ENCODE assay signal across 33 cellular contexts in genomic region chr22:17523925-17524324, GRCh38. TPM values are rescaled to one million over a fixed set of nuclear protein-coding genes. Genes with fewer than 3 reads are reported as not detected.
"Had no signal": no experiment of that assay in that cellular context is flagged by ENCODE, and none has a peak within 500 bp of the region (broad histone marks: within the 10 kb centered on the region; RNA-seq: fewer than 3 reads in every experiment).

No MANE protein-coding gene starts in this region.

- ATAC-seq: activated naive CD4-positive, alpha-beta T cell treated with anti-CD3 and anti-CD28 coated beads, Interleukin-2, amount 50 U/mL, for 72 hours; activated T-cell treated with anti-CD3 and anti-CD28 coated beads, Interleukin-2, amount 50 U/mL, for 72 hours; foreskin keratinocyte; gastrocnemius medialis had no signal

- H3K4me3 Mint-ChIP-seq: activated CD4-positive, alpha-beta memory T cell treated with anti-CD3 and anti-CD28 coated beads, Interleukin-2, amount 10 ng/mL, durations not matched to agents 7 days and 5 days; activated CD4-positive, alpha-beta T cell treated with anti-CD3 and anti-CD28 coated beads, Interleukin-2, amount 10 ng/mL, durations not matched to agents 7 days and 5 days; activated naive CD4-positive, alpha-beta T cell treated with anti-CD3 and anti-CD28 coated beads, Interleukin-2, amount 10 ng/mL, durations not matched to agents 7 days and 5 days; activated naive CD8-positive, alpha-beta T cell treated with anti-CD3 and anti-CD28 coated beads, Interleukin-2, amount 10 ng/mL, durations not matched to agents 7 days and 5 days; activated T-cell treated with anti-CD3 and anti-CD28 coated beads, Interleukin-2, amount 50 U/mL, for 24 hours; activated T-cell treated with anti-CD3 and anti-CD28 coated beads, Interleukin-2, amount 50 U/mL, for 72 hours; brain; dendritic cell treated with granulocyte-macrophage colony-stimulating factor and Interleukin-4, amounts not matched to agents 40 ng/mL and 50 ng/mL, for 4 days; endodermal cell had no signal

- H3K9me3 ChIP-seq: ascending aorta, breast epithelium, esophagus muscularis mucosa, gastrocnemius medialis had no signal

- H3K9me3 Mint-ChIP-seq: activated CD4-positive, alpha-beta memory T cell treated with anti-CD3 and anti-CD28 coated beads, Interleukin-2, amount 10 ng/mL, durations not matched to agents 7 days and 5 days; activated CD4-positive, alpha-beta T cell treated with anti-CD3 and anti-CD28 coated beads, Interleukin-2, amount 10 ng/mL, durations not matched to agents 7 days and 5 days; activated naive CD4-positive, alpha-beta T cell treated with anti-CD3 and anti-CD28 coated beads, Interleukin-2, amount 10 ng/mL, durations not matched to agents 7 days and 5 days; activated naive CD4-positive, alpha-beta T cell treated with anti-CD3 and anti-CD28 coated beads, Interleukin-2, amount 50 U/mL, for 72 hours; activated naive CD8-positive, alpha-beta T cell treated with anti-CD3 and anti-CD28 coated beads, Interleukin-2, amount 10 ng/mL, durations not matched to agents 7 days and 5 days; activated T-cell treated with anti-CD3 and anti-CD28 coated beads, Interleukin-2, amount 50 U/mL, for 24 hours; activated T-cell treated with anti-CD3 and anti-CD28 coated beads, Interleukin-2, amount 50 U/mL, for 72 hours; brain; dendritic cell treated with granulocyte-macrophage colony-stimulating factor and Interleukin-4, amounts not matched to agents 40 ng/mL and 50 ng/mL, for 4 days; endodermal cell had no signal

- H3K27ac ChIP-seq: ascending aorta, breast epithelium, cardiac muscle cell, coronary artery, dorsolateral prefrontal cortex, esophagus muscularis mucosa, foreskin keratinocyte, gastrocnemius medialis had no signal

- DNase-seq: activated CD4-positive, alpha-beta memory T cell treated with anti-CD3 and anti-CD28 coated beads, Interleukin-2, amount 10 ng/mL, durations not matched to agents 7 days and 5 days; activated CD4-positive, alpha-beta T cell treated with anti-CD3 and anti-CD28 coated beads for 1 hour; activated CD4-positive, alpha-beta T cell treated with anti-CD3 and anti-CD28 coated beads for 4 hours; activated CD4-positive, alpha-beta T cell treated with anti-CD3 and anti-CD28 coated beads, Interleukin-2, amount 10 ng/mL, durations not matched to agents 7 days and 5 days; activated CD4-positive, alpha-beta T cell treated with anti-CD3 and anti-CD28 coated beads, Interleukin-2, amount 50 U/mL, for 4 hours; activated CD8-positive, alpha-beta memory T cell treated with anti-CD3 and anti-CD28 coated beads, Interleukin-2, amount 50 U/mL, for 48 hours; activated gamma-delta T cell; activated naive CD4-positive, alpha-beta T cell; activated naive CD4-positive, alpha-beta T cell treated with anti-CD3 and anti-CD28 coated beads, Interleukin-2, amount 10 ng/mL, durations not matched to agents 7 days and 5 days; activated naive CD8-positive, alpha-beta T cell treated with anti-CD3 and anti-CD28 coated beads, Interleukin-2, amount 10 ng/mL, durations not matched to agents 7 days and 5 days; activated T-cell treated with anti-CD3 and anti-CD28 coated beads for 4 hours; activated T-cell treated with anti-CD3 and anti-CD28 coated beads, Interleukin-2, amount 50 U/mL, for 24 hours; activated T-cell treated with anti-CD3 and anti-CD28 coated beads, Interleukin-2, amount 50 U/mL, for 72 hours; central memory CD4-positive, alpha-beta T cell; cerebellar nuclear complex; dorsolateral prefrontal cortex; effector memory CD4-positive, alpha-beta T cell; endodermal cell; erythroblast; foreskin keratinocyte; gastrocnemius medialis; head of caudate nucleus; T-helper 2 cell had no signal

- H3K36me3 Mint-ChIP-seq: activated naive CD4-positive, alpha-beta T cell treated with anti-CD3 and anti-CD28 coated beads, Interleukin-2, amount 10 ng/mL, durations not matched to agents 7 days and 5 days; activated naive CD4-positive, alpha-beta T cell treated with anti-CD3 and anti-CD28 coated beads, Interleukin-2, amount 50 U/mL, for 72 hours; activated naive CD8-positive, alpha-beta T cell treated with anti-CD3 and anti-CD28 coated beads, Interleukin-2, amount 10 ng/mL, durations not matched to agents 7 days and 5 days had no signal

- H3K4me3 ChIP-seq: ascending aorta, breast epithelium, cardiac muscle cell, coronary artery, dorsolateral prefrontal cortex, esophagus muscularis mucosa, gastrocnemius medialis had no signal

- H3K27me3 ChIP-seq: ascending aorta, breast epithelium, cardiac muscle cell, dorsolateral prefrontal cortex, esophagus muscularis mucosa, foreskin keratinocyte, gastrocnemius medialis had no signal

- H3K4me1 ChIP-seq: ascending aorta, breast epithelium, esophagus muscularis mucosa had no signal

- H3K27ac Mint-ChIP-seq: activated CD4-positive, alpha-beta memory T cell treated with anti-CD3 and anti-CD28 coated beads, Interleukin-2, amount 10 ng/mL, durations not matched to agents 7 days and 5 days; activated CD4-positive, alpha-beta T cell treated with anti-CD3 and anti-CD28 coated beads, Interleukin-2, amount 10 ng/mL, durations not matched to agents 7 days and 5 days; activated naive CD4-positive, alpha-beta T cell treated with anti-CD3 and anti-CD28 coated beads, Interleukin-2, amount 10 ng/mL, durations not matched to agents 7 days and 5 days; activated naive CD4-positive, alpha-beta T cell treated with anti-CD3 and anti-CD28 coated beads, Interleukin-2, amount 50 U/mL, for 72 hours; activated naive CD8-positive, alpha-beta T cell treated with anti-CD3 and anti-CD28 coated beads, Interleukin-2, amount 10 ng/mL, durations not matched to agents 7 days and 5 days; activated T-cell treated with anti-CD3 and anti-CD28 coated beads, Interleukin-2, amount 50 U/mL, for 24 hours; activated T-cell treated with anti-CD3 and anti-CD28 coated beads, Interleukin-2, amount 50 U/mL, for 72 hours; dendritic cell treated with granulocyte-macrophage colony-stimulating factor and Interleukin-4, amounts not matched to agents 40 ng/mL and 50 ng/mL, for 4 days; endodermal cell had no signal

- H3K27me3 Mint-ChIP-seq: brain had no signal

RNA-seq across cellular contexts. Expression of gene SLC25A18, which starts 39.4 kb away (rescaled TPM):
- total RNA-seq: activated CD4-positive, alpha-beta memory T cell treated with anti-CD3 and anti-CD28 coated beads, Interleukin-2, amount 10 ng/mL, durations not matched to agents 7 days and 5 days; activated CD4-positive, alpha-beta T cell treated with anti-CD3 and anti-CD28 coated beads, Interleukin-2, amount 10 ng/mL, durations not matched to agents 7 days and 5 days; activated naive CD4-positive, alpha-beta T cell treated with anti-CD3 and anti-CD28 coated beads, Interleukin-2, amount 50 U/mL, for 72 hours; activated naive CD8-positive, alpha-beta T cell treated with anti-CD3 and anti-CD28 coated beads, Interleukin-2, amount 10 ng/mL, durations not matched to agents 7 days and 5 days; activated T-cell treated with anti-CD3 and anti-CD28 coated beads, Interleukin-2, amount 50 U/mL, for 72 hours; ascending aorta; foreskin keratinocyte; glomerular endothelial cell; T-helper 1 cell treated with Interleukin-12 subunit alpha and Interleukin-12 subunit beta and Interleukin-4 antibody, amounts not matched to agents 30 ng/mL and 1 ng/mL, for 36 hours had no signal
